ENCODE assay signal across 1 cellular context in the genomic region with DNA sequence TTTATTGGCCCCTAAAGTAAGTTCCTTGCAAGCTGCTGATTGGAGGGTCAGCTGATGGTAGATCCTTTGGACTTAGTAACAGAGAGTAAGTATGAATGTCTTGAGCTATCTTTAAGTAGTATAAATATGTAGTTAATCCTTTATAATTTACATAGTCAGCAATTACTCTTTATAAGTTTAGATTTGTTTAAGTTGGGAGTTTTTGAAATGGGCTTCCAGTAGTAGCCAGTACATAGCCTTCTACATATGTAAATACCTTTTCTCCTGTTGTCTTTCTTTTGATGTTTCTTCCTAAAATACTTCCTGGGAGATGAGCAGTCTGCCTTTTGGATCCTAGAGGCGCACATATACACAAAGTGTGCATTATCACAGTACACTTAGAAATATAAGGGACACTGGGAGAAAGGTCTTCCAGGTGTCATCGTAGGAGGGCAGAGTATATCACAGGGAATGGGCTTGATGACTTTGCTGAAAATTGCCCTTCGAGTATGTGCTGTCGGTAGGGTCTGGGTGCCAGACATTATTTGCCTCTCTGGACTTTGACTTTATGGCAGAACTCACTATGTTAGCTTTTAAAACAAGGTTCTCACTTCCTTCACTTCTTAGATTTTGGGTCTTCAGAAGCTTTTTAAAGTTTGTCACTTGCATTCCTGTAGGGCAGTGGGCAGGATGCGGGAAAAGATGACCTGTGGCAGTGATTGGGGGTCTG.
TF ChIP-seq lines count a peak whose summit lies in the region.

No MANE protein-coding gene starts in this region.

TF ChIP-seq in K562, 482 proteins besides CTCF, POLR2A, EP300 and RAD21:
- TF ChIP-seq NCOA6 (IDR thresholded peaks at IDR 0.05) (no peak), MGA (IDR thresholded peaks at IDR 0.05) (0 out of 2 replicates have a peak, but pooled peaks have one; percentile 7), MAFG (tag; conservative IDR thresholded peaks at IDR 0.05) (peak; percentile 65; the same call in 1 of the 2 replicates), ZNF316 (IDR thresholded peaks at IDR 0.05) (peak; percentile 92), C11orf30 (IDR thresholded peaks at IDR 0.05; ENCODE audit: low read depth) (peak; percentile 87), MAFK (IDR thresholded peaks at IDR 0.05; ENCODE audit: low read length) (peak; percentile 76)
